ENCODE assay signal across 9 cellular contexts in the genomic region with DNA sequence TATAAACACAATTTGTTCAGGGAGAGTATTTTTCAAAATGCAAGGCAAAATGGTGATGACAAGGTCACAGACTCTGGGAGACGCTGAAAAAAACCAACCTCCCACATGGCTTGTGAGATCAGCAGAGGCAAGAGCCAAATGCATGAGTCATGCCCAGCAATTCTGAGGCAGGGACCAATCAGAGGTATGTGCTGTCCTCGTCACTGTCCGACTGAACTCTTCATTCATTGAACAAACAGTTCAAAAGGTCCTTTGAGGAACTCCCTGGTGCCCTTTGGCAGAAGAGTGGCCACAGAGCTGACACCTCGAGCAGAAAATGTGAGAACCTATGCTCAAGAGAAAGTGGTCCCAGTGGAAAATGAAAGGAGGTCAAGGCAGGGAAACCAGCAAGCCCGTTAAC. TPM values are rescaled to one million over a fixed set of nuclear protein-coding genes. Genes with fewer than 3 reads are reported as not detected.
DNase-seq lines count a peak whose midpoint lies in the region; ATAC-seq and TF ChIP-seq lines count a peak whose summit lies in the region.
"Had no signal": no experiment of that assay in that cellular context is flagged by ENCODE, and none has a peak within 500 bp of the region (broad histone marks: within the 10 kb centered on the region; RNA-seq: fewer than 3 reads in every experiment).

No MANE protein-coding gene starts in this region.

- H3K23ac ChIP-seq in trophoblast cell (ENCODE audit: low read length), result no peak overlapping the region

- ATAC-seq in SK-N-SH treated with all-trans-retinoic acid at 6 μM for 48 hours (peak; percentile 93), HG03097 (IDR thresholded peaks at IDR 0.05; ENCODE audit: low FRiP score, unreplicated experiment) (no peak), HG03135 (IDR thresholded peaks at IDR 0.05; ENCODE audit: unreplicated experiment) (no peak), HG02840 (IDR thresholded peaks at IDR 0.05; ENCODE audit: low FRiP score, unreplicated experiment) (no peak), HG02642 (IDR thresholded peaks at IDR 0.05; ENCODE audit: poor library complexity, unreplicated experiment) (no peak)

- H2AK5ac ChIP-seq in trophoblast cell (ENCODE audit: low read length), result no peak overlapping the region

- H3K18ac ChIP-seq in trophoblast cell (ENCODE audit: low read length), result no peak overlapping the region

- no peaks in the 10 kb centered on the region for H3K9me3 ChIP-seq in trophoblast cell (ENCODE audit: insufficient read depth, low read depth, low read length)

- H3K27me3 ChIP-seq in trophoblast cell (ENCODE audit: insufficient read depth, low read length), result no peaks in the 10 kb centered on the region

- H3K4me2 ChIP-seq in trophoblast cell (ENCODE audit: low read length), result peak overlapping the region; percentile 18

- peaks cover 12 to 15% of the 10 kb centered on the region in 2 experiments for H3K4me1 ChIP-seq in trophoblast cell (ENCODE audit: control insufficient read depth in 1 of 2, insufficient read depth in 2 of 2, low read length in 2 of 2)

- no peak overlapping the region for H4K8ac ChIP-seq in trophoblast cell (ENCODE audit: low read depth, low read length)

- H4K12ac ChIP-seq in trophoblast cell (ENCODE audit: low read depth, low read length), result no peak overlapping the region

- DNase-seq in DMS153 (lab: John Stamatoyannopoulos, UW) (peak; percentile 7), globus pallidus (ENCODE audit: low spot score) (peak; percentile 97), trophoblast cell (peak in 1 of 2 donors; percentile 14)

- H2BK120ac ChIP-seq in trophoblast cell (ENCODE audit: insufficient read depth, low read length, poor library complexity), result no peak overlapping the region

- WGBS in trophoblast cell (ENCODE audit: extremely low coverage, insufficient coverage, insufficient read length), result no CpG with 5 or more reads among the region's 5 CpGs

- H2AFZ ChIP-seq in trophoblast cell (ENCODE audit: insufficient read depth, low read length, poor library complexity), result no peak overlapping the region

- H3K79me1 ChIP-seq in trophoblast cell (ENCODE audit: low read length), result no peaks in the 10 kb centered on the region

- H3K4me3 ChIP-seq in trophoblast cell (ENCODE audit: low read depth, low read length), result no peak overlapping the region

- no peak overlapping the region for H3K14ac ChIP-seq in trophoblast cell (ENCODE audit: low read length)

- no peak overlapping the region for H2BK12ac ChIP-seq in trophoblast cell (ENCODE audit: low read length)

- H3K79me2 ChIP-seq in trophoblast cell (ENCODE audit: control insufficient read depth, insufficient read depth, low read length, poor library complexity), result peaks cover under 1% of the 10 kb centered on the region

- H4K91ac ChIP-seq in trophoblast cell (ENCODE audit: low read depth, low read length), result no peak overlapping the region

- peaks cover 8 to 22% of the 10 kb centered on the region in 2 experiments for H3K36me3 ChIP-seq in trophoblast cell (ENCODE audit: control insufficient read depth in 1 of 2, insufficient read depth in 2 of 2, low read length in 2 of 2)

- H3K4ac ChIP-seq in trophoblast cell (ENCODE audit: low read depth, low read length), result no peak overlapping the region

- no peak overlapping the region for H3K9ac ChIP-seq in trophoblast cell (ENCODE audit: low read length)

- no peak overlapping the region for H2BK5ac ChIP-seq in trophoblast cell (ENCODE audit: low read depth, low read length, poor library complexity)

- no peak overlapping the region for H3K27ac ChIP-seq in trophoblast cell (ENCODE audit: low read depth, low read length)
- H3K27ac ChIP-seq: VCaP had no signal

TF ChIP-seq in SK-N-SH treated with all-trans-retinoic acid at 6 μM for 48 hours, 23 proteins besides CTCF, POLR2A, EP300 and RAD21 (continues in another document):
- TF ChIP-seq ISL1 (CRISPR knock-in tag; IDR thresholded peaks at IDR 0.05) (peak; percentile 37), GLIS3 (CRISPR knock-in tag; IDR thresholded peaks at IDR 0.05) (no peak), CSDC2 (CRISPR knock-in tag; IDR thresholded peaks at IDR 0.05) (0 out of 2 replicates have a peak, but pooled peaks have one; percentile 31), ZNF70 (CRISPR knock-in tag; IDR thresholded peaks at IDR 0.05) (no peak), ARNTL (CRISPR knock-in tag; IDR thresholded peaks at IDR 0.05; ENCODE audit: borderline replicate concordance, low read depth) (no peak), ZNF565 (CRISPR knock-in tag; conservative IDR thresholded peaks at IDR 0.05; ENCODE audit: low read depth) (no peak), BACH2 (CRISPR knock-in tag; IDR thresholded peaks at IDR 0.05; ENCODE audit: borderline replicate concordance) (no peak), RARB (CRISPR knock-in tag; IDR thresholded peaks at IDR 0.05) (no peak), ZFP3 (CRISPR knock-in tag; IDR thresholded peaks at IDR 0.05) (no peak), OSR1 (CRISPR knock-in tag; IDR thresholded peaks at IDR 0.05) (no peak), PPARA (CRISPR knock-in tag; IDR thresholded peaks at IDR 0.05; ENCODE audit: borderline replicate concordance) (no peak), TOX (CRISPR knock-in tag; IDR thresholded peaks at IDR 0.05; ENCODE audit: borderline replicate concordance) (no peak), ZC3H10 (CRISPR knock-in tag; IDR thresholded peaks at IDR 0.05) (peak; percentile 29; the same call in 1 of the 2 replicates), SNAI2 (CRISPR knock-in tag; IDR thresholded peaks at IDR 0.05) (no peak), ZNF8 (CRISPR knock-in tag; IDR thresholded peaks at IDR 0.05) (no peak)
- TF ChIP-seq, protein P1, sequence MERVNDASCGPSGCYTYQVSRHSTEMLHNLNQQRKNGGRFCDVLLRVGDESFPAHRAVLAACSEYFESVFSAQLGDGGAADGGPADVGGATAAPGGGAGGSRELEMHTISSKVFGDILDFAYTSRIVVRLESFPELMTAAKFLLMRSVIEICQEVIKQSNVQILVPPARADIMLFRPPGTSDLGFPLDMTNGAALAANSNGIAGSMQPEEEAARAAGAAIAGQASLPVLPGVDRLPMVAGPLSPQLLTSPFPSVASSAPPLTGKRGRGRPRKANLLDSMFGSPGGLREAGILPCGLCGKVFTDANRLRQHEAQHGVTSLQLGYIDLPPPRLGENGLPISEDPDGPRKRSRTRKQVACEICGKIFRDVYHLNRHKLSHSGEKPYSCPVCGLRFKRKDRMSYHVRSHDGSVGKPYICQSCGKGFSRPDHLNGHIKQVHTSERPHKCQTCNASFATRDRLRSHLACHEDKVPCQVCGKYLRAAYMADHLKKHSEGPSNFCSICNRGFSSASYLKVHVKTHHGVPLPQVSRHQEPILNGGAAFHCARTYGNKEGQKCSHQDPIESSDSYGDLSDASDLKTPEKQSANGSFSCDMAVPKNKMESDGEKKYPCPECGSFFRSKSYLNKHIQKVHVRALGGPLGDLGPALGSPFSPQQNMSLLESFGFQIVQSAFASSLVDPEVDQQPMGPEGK (CRISPR knock-in tag; IDR thresholded peaks at IDR 0.05; ENCODE audit: borderline replicate concordance), result no peak
- TF ChIP-seq, protein P2, sequence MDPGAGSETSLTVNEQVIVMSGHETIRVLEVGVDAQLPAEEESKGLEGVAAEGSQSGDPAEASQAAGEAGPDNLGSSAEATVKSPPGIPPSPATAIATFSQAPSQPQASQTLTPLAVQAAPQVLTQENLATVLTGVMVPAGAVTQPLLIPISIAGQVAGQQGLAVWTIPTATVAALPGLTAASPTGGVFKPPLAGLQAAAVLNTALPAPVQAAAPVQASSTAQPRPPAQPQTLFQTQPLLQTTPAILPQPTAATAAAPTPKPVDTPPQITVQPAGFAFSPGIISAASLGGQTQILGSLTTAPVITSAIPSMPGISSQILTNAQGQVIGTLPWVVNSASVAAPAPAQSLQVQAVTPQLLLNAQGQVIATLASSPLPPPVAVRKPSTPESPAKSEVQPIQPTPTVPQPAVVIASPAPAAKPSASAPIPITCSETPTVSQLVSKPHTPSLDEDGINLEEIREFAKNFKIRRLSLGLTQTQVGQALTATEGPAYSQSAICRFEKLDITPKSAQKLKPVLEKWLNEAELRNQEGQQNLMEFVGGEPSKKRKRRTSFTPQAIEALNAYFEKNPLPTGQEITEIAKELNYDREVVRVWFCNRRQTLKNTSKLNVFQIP (CRISPR knock-in tag; IDR thresholded peaks at IDR 0.05; ENCODE audit: borderline replicate concordance, low read depth), result peak; percentile 15; the same call in 1 of the 2 replicates
- TF ChIP-seq, protein P3, sequence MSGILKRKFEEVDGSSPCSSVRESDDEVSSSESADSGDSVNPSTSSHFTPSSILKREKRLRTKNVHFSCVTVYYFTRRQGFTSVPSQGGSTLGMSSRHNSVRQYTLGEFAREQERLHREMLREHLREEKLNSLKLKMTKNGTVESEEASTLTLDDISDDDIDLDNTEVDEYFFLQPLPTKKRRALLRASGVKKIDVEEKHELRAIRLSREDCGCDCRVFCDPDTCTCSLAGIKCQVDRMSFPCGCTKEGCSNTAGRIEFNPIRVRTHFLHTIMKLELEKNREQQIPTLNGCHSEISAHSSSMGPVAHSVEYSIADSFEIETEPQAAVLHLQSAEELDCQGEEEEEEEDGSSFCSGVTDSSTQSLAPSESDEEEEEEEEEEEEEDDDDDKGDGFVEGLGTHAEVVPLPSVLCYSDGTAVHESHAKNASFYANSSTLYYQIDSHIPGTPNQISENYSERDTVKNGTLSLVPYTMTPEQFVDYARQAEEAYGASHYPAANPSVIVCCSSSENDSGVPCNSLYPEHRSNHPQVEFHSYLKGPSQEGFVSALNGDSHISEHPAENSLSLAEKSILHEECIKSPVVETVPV (CRISPR knock-in tag; IDR thresholded peaks at IDR 0.05), result no peak

RNA-seq across cellular contexts. Expression of a gene that starts 51.0 kb away (rescaled TPM):
- polyA plus RNA-seq in trophoblast cell (2013), result 118 and 123 TPM in 2 replicates
